ENCODE assay signal across 15 cellular contexts in the genomic region with DNA sequence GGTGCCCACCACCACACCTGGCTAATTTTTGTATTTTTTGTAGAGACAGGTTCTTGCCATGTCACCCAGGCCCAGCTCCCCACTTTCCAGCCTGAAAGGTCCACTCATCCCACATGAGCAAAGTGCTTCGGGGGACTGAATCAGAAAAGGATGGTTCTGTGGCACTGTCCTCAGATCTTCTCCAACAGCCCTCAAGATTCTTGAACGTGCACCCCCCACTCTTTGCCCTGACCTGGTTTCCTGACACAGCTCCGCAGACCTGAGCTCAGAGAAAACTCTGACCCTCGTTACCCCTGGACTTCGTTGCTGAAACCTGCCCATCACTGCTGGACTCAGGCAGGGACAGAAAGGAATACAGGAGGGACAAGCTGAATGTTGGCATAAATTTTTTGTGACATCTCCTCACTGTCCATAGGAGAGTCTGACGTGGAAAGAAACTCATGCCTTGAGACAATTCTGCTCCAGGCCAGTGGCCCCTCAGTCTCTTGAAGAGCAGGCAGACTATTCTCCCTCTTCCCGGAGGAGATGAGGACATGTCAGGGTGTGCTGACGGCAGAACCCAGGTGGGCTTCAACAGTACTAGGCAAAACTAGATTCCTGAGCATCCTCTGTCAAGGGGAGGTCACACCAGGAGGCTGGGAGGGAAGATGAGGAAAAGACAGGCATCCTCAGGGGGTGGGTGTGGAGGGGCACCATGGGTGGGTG.
"Had no signal": no experiment of that assay in that cellular context is flagged by ENCODE, and none has a peak within 500 bp of the region (broad histone marks: within the 10 kb centered on the region; RNA-seq: fewer than 3 reads in every experiment).

No MANE protein-coding gene starts in this region.

- H3K27ac ChIP-seq: brain microvascular endothelial cell, hepatocyte, psoas muscle, tibial nerve had no signal

- H3K27me3 ChIP-seq: brain microvascular endothelial cell, hepatocyte, tibial nerve had no signal

- ATAC-seq: activated CD8-positive, alpha-beta T cell treated with anti-CD3 and anti-CD28 coated beads for 36 hours; psoas muscle; sciatic nerve; T-cell had no signal

- H3K4me3 Mint-ChIP-seq: activated CD8-positive, alpha-beta T cell treated with anti-CD3 and anti-CD28 coated beads for 36 hours; activated naive CD8-positive, alpha-beta T cell treated with anti-CD3 and anti-CD28 coated beads for 36 hours; activated T-helper 1 cell treated with anti-CD3 and anti-CD28 coated beads, Interleukin-12 subunit alpha, Interleukin-12 subunit beta, Interleukin-2, Interleukin-4 antibody, amounts not matched to agents 30 ng/mL and 10 ng/mL and 1 ng/mL, durations not matched to agents 14 hours and 24 hours and 36 hours; nephron progenitor cell; T-cell had no signal

- H3K36me3 ChIP-seq: tibial nerve had no signal

- H3K79me2 ChIP-seq: hepatocyte had no signal

- H3K4me3 ChIP-seq: hepatocyte, psoas muscle, tibial nerve had no signal

- H3K9me3 ChIP-seq: psoas muscle, SK-N-SH had no signal

- DNase-seq: activated CD4-positive, alpha-beta T cell treated with anti-CD3 and anti-CD28 coated beads for 1 hour; activated CD8-positive, alpha-beta T cell treated with anti-CD3 and anti-CD28 coated beads for 36 hours; activated naive CD8-positive, alpha-beta T cell treated with anti-CD3 and anti-CD28 coated beads for 36 hours; brain microvascular endothelial cell; left ventricle myocardium superior; nephron progenitor cell; psoas muscle; SHP77; SK-N-SH; T-cell; T1000 had no signal

- H3K27me3 Mint-ChIP-seq: activated CD8-positive, alpha-beta T cell treated with anti-CD3 and anti-CD28 coated beads for 36 hours; activated naive CD8-positive, alpha-beta T cell treated with anti-CD3 and anti-CD28 coated beads for 36 hours; T-cell had no signal

- H3K27ac Mint-ChIP-seq: activated CD8-positive, alpha-beta T cell treated with anti-CD3 and anti-CD28 coated beads for 36 hours; activated naive CD8-positive, alpha-beta T cell treated with anti-CD3 and anti-CD28 coated beads for 36 hours; activated T-helper 1 cell treated with anti-CD3 and anti-CD28 coated beads, Interleukin-12 subunit alpha, Interleukin-12 subunit beta, Interleukin-2, Interleukin-4 antibody, amounts not matched to agents 30 ng/mL and 10 ng/mL and 1 ng/mL, durations not matched to agents 14 hours and 24 hours and 36 hours; nephron progenitor cell; T-cell had no signal

- H3K4me1 Mint-ChIP-seq: activated naive CD8-positive, alpha-beta T cell treated with anti-CD3 and anti-CD28 coated beads for 36 hours; T-cell had no signal

- H3K4me2 ChIP-seq: hepatocyte had no signal

- H2AFZ ChIP-seq: hepatocyte had no signal
